22 cellular contexts compared by ENCODE assay signal in genomic region chr11:105056446-105056845, GRCh38. TPM values are rescaled to one million over a fixed set of nuclear protein-coding genes. Genes with fewer than 3 reads are reported as not detected.
DNase-seq lines count a peak whose midpoint lies in the region; ATAC-seq, FAIRE-seq and TF ChIP-seq lines count a peak whose summit lies in the region.
"Had no signal": no experiment of that assay in that cellular context is flagged by ENCODE, and none has a peak within 500 bp of the region (broad histone marks: within the 10 kb centered on the region; RNA-seq: fewer than 3 reads in every experiment).

No MANE protein-coding gene starts in this region.

- POLR2A ChIA-PET in HepG2 (lab: Yijun Ruan, JAX), result interaction anchor here (1.0 to 1.4 kb wide), 2 partner anchors 9 to 88 kb away, joined by 3 to 4 read pairs; no protein-coding TSS in a partner anchor

- H3K9me3 ChIP-seq in HepG2 (ENCODE audit: low read length) (no peaks in the 10 kb centered on the region), right lobe of liver (no peaks in the 10 kb centered on the region)
- H3K9me3 ChIP-seq: A549, Caco-2 had no signal

- no peaks in the 10 kb centered on the region for H4K20me1 ChIP-seq in HepG2 (ENCODE audit: insufficient read depth, low read length)
- H4K20me1 ChIP-seq: BLaER1 treated with 17β-estradiol and CSF1 and Interleukin-3, amounts not matched to agents 10 nM and 100 nM had no signal

- H3K27me3 ChIP-seq in HepG2 (ENCODE audit: control insufficient read depth in 1 of 2, insufficient read depth in 2 of 2, low read length in 2 of 2) (no peaks in the 10 kb centered on the region), right lobe of liver (no peaks in the 10 kb centered on the region), bronchial epithelial cell (ENCODE audit: control insufficient read depth, insufficient read depth, low read length) (no peaks in the 10 kb centered on the region)
- H3K27me3 ChIP-seq: BLaER1 treated with 17β-estradiol and CSF1 and Interleukin-3, amounts not matched to agents 10 nM and 100 nM had no signal

- TF ChIP-seq POLR2A in HepG2 (IDR thresholded peaks at IDR 0.05; ENCODE audit: insufficient read depth in 1 of 2, low read depth in 2 of 2, low read length in 2 of 2) (no peak), right lobe of liver (IDR thresholded peaks at IDR 0.05) (no peak)

- TF ChIP-seq EP300 in HepG2 (IDR thresholded peaks at IDR 0.05; ENCODE audit: low read depth in 2 of 2, low read length in 2 of 2) (no peak), HepG2 (CRISPR knock-in tag; IDR thresholded peaks at IDR 0.05; ENCODE audit: borderline replicate concordance) (no peak)

- no peak overlapping the region for H2AFZ ChIP-seq in HepG2 (ENCODE audit: low read length)

- H3K4me1 ChIP-seq in HepG2 (ENCODE audit: insufficient read depth, low read length) (peaks cover 48% of the 10 kb centered on the region), right lobe of liver (no peaks in the 10 kb centered on the region)
- H3K4me1 ChIP-seq: A549 had no signal

- TF ChIP-seq CTCF in HepG2 (CRISPR knock-in tag; IDR thresholded peaks at IDR 0.05) (no peak), right lobe of liver (IDR thresholded peaks at IDR 0.05) (no peak), bronchial epithelial cell (IDR thresholded peaks at IDR 0.05; ENCODE audit: insufficient read depth, low read length, severe bottlenecking) (no peak)

- FAIRE-seq in HepG2 (lab: Jason Lieb, UNC) (no peak), bronchial epithelial cell (lab: Jason Lieb, UNC) (peak; percentile 43)
- FAIRE-seq: A549, D721Med, G401.6, GM12891 had no signal

- H3K27ac ChIP-seq in HepG2 (ENCODE audit: extremely low read length, insufficient read depth, low read length) (peak overlapping the region; percentile 40), right lobe of liver (no peak overlapping the region)
- H3K27ac ChIP-seq: 22Rv1, A549, C4-2B had no signal

- in situ Hi-C loops in HepG2 (cut with HindIII; ENCODE audit: extremely low pct_ligation_motif_present, low pct_unique_long_range_greater_than_20kb), result no loop called here

- H3K4me3 ChIP-seq in HepG2 (replicated peaks in 1 of 3; ENCODE audit: insufficient read depth in 1 of 3, low read depth in 2 of 3, low read length in 3 of 3) (no peak overlapping the region), right lobe of liver (no peak overlapping the region), bronchial epithelial cell (ENCODE audit: low read depth, low read length) (no peak overlapping the region)
- H3K4me3 ChIP-seq: A549; BLaER1 treated with 17β-estradiol and CSF1 and Interleukin-3, amounts not matched to agents 10 nM and 100 nM had no signal

- intact Hi-C loops in HepG2 (cut with micrococcal nuclease; ENCODE audit: unreplicated experiment), result no loop called here
- intact Hi-C loops in right lobe of liver (cut with DNase I), result no loop called here

- TF ChIP-seq RAD21 in HepG2 (CRISPR knock-in tag; IDR thresholded peaks at IDR 0.05), result no peak

- H3K36me3 ChIP-seq in HepG2 (replicated peaks in 1 of 2; ENCODE audit: control insufficient read depth in 1 of 2, insufficient read depth in 2 of 2, low read length in 2 of 2) (no peaks in the 10 kb centered on the region), right lobe of liver (no peaks in the 10 kb centered on the region), bronchial epithelial cell (ENCODE audit: control insufficient read depth, insufficient read depth, low read length) (no peaks in the 10 kb centered on the region)
- H3K36me3 ChIP-seq: BLaER1 treated with 17β-estradiol and CSF1 and Interleukin-3, amounts not matched to agents 10 nM and 100 nM had no signal

- DNase-seq in HepG2 (ENCODE audit: low spot score) (no peak), right lobe of liver (no peak), bronchial epithelial cell (ENCODE audit: low read depth) (no peak), HUDEP-2 (lab: John Stamatoyannopoulos, UW; ENCODE audit: unreplicated experiment in 76 of 76) (no peak), iPS-NIHi11 (ENCODE audit: low spot score) (no peak)
- DNase-seq: AML-193; Caco-2; Calu3; CD4-positive, alpha-beta T cell; CD8-positive, alpha-beta T cell; DMS79 treated with DMSO at 0.1 percent for 48 hours; GF-D8 had no signal

- CTCF ChIA-PET in HepG2 (lab: Yijun Ruan, JAX; ENCODE audit: low intra/inter-chr PET ratio, low total read pairs), result no interaction called here

- BruUV-seq in HepG2 (replicated peaks; lab: Mats Ljungman, UMichigan), result no TSS peak

- no peak overlapping the region for H3K9ac ChIP-seq in HepG2 (ENCODE audit: insufficient read depth, low read depth, low read length)
- H3K9ac ChIP-seq: BLaER1 treated with 17β-estradiol and CSF1 and Interleukin-3, amounts not matched to agents 10 nM and 100 nM had no signal

- 96% methylated on average over 1 of the region's 1 CpG for WGBS in HepG2 (ENCODE audit: low lambda C conversion rate)
- 71% methylated on average over 1 of the region's 1 CpG for WGBS in right lobe of liver (ENCODE audit: insufficient coverage, low coverage, low lambda C conversion rate, missing lambda C conversion rate)

- ATAC-seq in HepG2 (no peak), right lobe of liver (no peak)
- ATAC-seq: A549; CD8-positive, alpha-beta T cell had no signal

- no peaks in the 10 kb centered on the region for H3K79me2 ChIP-seq in HepG2 (ENCODE audit: insufficient read depth, low read length)

- no peak overlapping the region for H3K4me2 ChIP-seq in HepG2 (ENCODE audit: low read depth, low read length)
- H3K4me2 ChIP-seq: A549 had no signal

RNA-seq across cellular contexts. Expression of gene CARD16, which starts 11.3 kb away (rescaled TPM):
- total RNA-seq in HepG2 (2016; rRNA removed; fragmentation: Illumina TruSeq; extraction: Trizol) (0.53 TPM in 1 of 2 replicates, not detected in the other), right lobe of liver (10 to 100 TPM in 2 of 6 experiments, 1 to 10 TPM in 4; 1.8 to 12.8 (median 7.1) TPM), bronchial epithelial cell (0.53 and 2.4 TPM in 2 replicates)
- total RNA-seq in HepG2 (2016; cell fraction: cytosol; rRNA removed; fragmentation: Illumina TruSeq; extraction: Trizol; ENCODE audit: low read depth), result not detected in 2 replicates
- total RNA-seq in HepG2 (2016; cell fraction: insoluble cytoplasmic fraction; rRNA removed; fragmentation: Illumina TruSeq; extraction: Trizol), result 0.39 and 0.45 TPM in 2 replicates
- total RNA-seq in HepG2 (2016; cell fraction: membrane; rRNA removed; fragmentation: Illumina TruSeq; extraction: Trizol), result 0.62 TPM in 1 of 2 replicates, not detected in the other
- total RNA-seq in HepG2 (2016; cell fraction: nucleus; rRNA removed; fragmentation: Illumina TruSeq; extraction: Trizol), result not detected in 2 replicates
- polyA plus RNA-seq in HepG2 (2011; rRNA removed), result 0.34 and 0.48 TPM in 2 replicates
- 0.15 and 0.45 TPM in 2 replicates for polyA plus RNA-seq in HepG2 (2011; cell fraction: cytosol; rRNA removed)
- polyA plus RNA-seq in HepG2 (2011; cell fraction: nucleus; rRNA removed), result 0.48 TPM in 1 of 2 replicates, not detected in the other
- polyA plus RNA-seq in HepG2 (2012), result 0.55 and 0.89 TPM in 2 replicates
- polyA plus RNA-seq in HepG2 (2016; cell fraction: cytosol; fragmentation: Illumina TruSeq; extraction: Trizol; ENCODE audit: low read depth), result not detected in 2 replicates
- 0.66 and 0.76 TPM in 2 replicates for polyA plus RNA-seq in HepG2 (2016; cell fraction: insoluble cytoplasmic fraction; fragmentation: Illumina TruSeq; extraction: Trizol; ENCODE audit: low read depth)
- 0.37 TPM in 1 of 2 replicates, not detected in the other for polyA plus RNA-seq in HepG2 (2016; cell fraction: membrane; fragmentation: Illumina TruSeq; extraction: Trizol; ENCODE audit: low read depth)
- not detected in 2 replicates for polyA plus RNA-seq in HepG2 (2016; cell fraction: nucleus; fragmentation: Illumina TruSeq; extraction: Trizol; ENCODE audit: insufficient read depth, low read depth)
- polyA minus RNA-seq in HepG2 (2011; rRNA and poly(A)+ RNA removed; ENCODE audit: low replicate concordance), result 13.3 TPM in 1 of 2 replicates, not detected in the other
- not detected in 2 replicates for polyA minus RNA-seq in HepG2 (2011; cell fraction: cytosol; rRNA and poly(A)+ RNA removed)
- not detected in 2 replicates for polyA minus RNA-seq in HepG2 (2011; cell fraction: nucleus; rRNA and poly(A)+ RNA removed)
- polyA plus RNA-seq: A549 had no signal

RNA-seq across cellular contexts. Expression of gene CASP1, which starts 21.5 kb away (rescaled TPM):
- total RNA-seq in HepG2 (2016; rRNA removed; fragmentation: Illumina TruSeq; extraction: Trizol), result 5.2 and 6.6 TPM in 2 replicates
- total RNA-seq in HepG2 (2016; cell fraction: cytosol; rRNA removed; fragmentation: Illumina TruSeq; extraction: Trizol; ENCODE audit: low read depth), result 0.91 and 1.4 TPM in 2 replicates
- 4.9 and 5.6 TPM in 2 replicates for total RNA-seq in HepG2 (2016; cell fraction: insoluble cytoplasmic fraction; rRNA removed; fragmentation: Illumina TruSeq; extraction: Trizol)
- total RNA-seq in HepG2 (2016; cell fraction: membrane; rRNA removed; fragmentation: Illumina TruSeq; extraction: Trizol), result 2.1 and 2.2 TPM in 2 replicates
- total RNA-seq in HepG2 (2016; cell fraction: nucleus; rRNA removed; fragmentation: Illumina TruSeq; extraction: Trizol), result 4.4 and 4.9 TPM in 2 replicates
- 0.34 and 0.85 TPM in 2 replicates for polyA plus RNA-seq in HepG2 (2011; rRNA removed)
- 0.20 and 0.54 TPM in 2 replicates for polyA plus RNA-seq in HepG2 (2011; cell fraction: cytosol; rRNA removed)
- 0.63 and 1.1 TPM in 2 replicates for polyA plus RNA-seq in HepG2 (2011; cell fraction: nucleus; rRNA removed)
- 0.98 and 1.3 TPM in 2 replicates for polyA plus RNA-seq in HepG2 (2012)
- 1.5 and 1.8 TPM in 2 replicates for polyA plus RNA-seq in HepG2 (2016; cell fraction: cytosol; fragmentation: Illumina TruSeq; extraction: Trizol; ENCODE audit: low read depth)
- 5.5 and 7.9 TPM in 2 replicates for polyA plus RNA-seq in HepG2 (2016; cell fraction: insoluble cytoplasmic fraction; fragmentation: Illumina TruSeq; extraction: Trizol; ENCODE audit: low read depth)
- 1.1 and 2.0 TPM in 2 replicates for polyA plus RNA-seq in HepG2 (2016; cell fraction: membrane; fragmentation: Illumina TruSeq; extraction: Trizol; ENCODE audit: low read depth)
- polyA plus RNA-seq in HepG2 (2016; cell fraction: nucleus; fragmentation: Illumina TruSeq; extraction: Trizol; ENCODE audit: insufficient read depth, low read depth), result 2.8 and 3.3 TPM in 2 replicates
- polyA minus RNA-seq in HepG2 (2011; rRNA and poly(A)+ RNA removed; ENCODE audit: low replicate concordance), result 10.0 TPM in 1 of 2 replicates, not detected in the other
- polyA minus RNA-seq in HepG2 (2011; cell fraction: cytosol; rRNA and poly(A)+ RNA removed), result 0.99 TPM in 1 of 2 replicates, not detected in the other
- 0.90 and 2.1 TPM in 2 replicates for polyA minus RNA-seq in HepG2 (2011; cell fraction: nucleus; rRNA and poly(A)+ RNA removed)
- 10 to 100 TPM in 2 of 6 experiments, 1 to 10 TPM in 4; 3.7 to 19.2 (median 6.5) TPM for total RNA-seq in right lobe of liver
- 10.8 and 69.3 TPM in 2 replicates for total RNA-seq in bronchial epithelial cell

RNA-seq across cellular contexts. Expression of gene CASP5, which starts 33.5 kb away (rescaled TPM):
- total RNA-seq in HepG2 (2016; rRNA removed; fragmentation: Illumina TruSeq; extraction: Trizol), result not detected in 2 replicates
- total RNA-seq in HepG2 (2016; cell fraction: cytosol; rRNA removed; fragmentation: Illumina TruSeq; extraction: Trizol; ENCODE audit: low read depth), result not detected in 2 replicates
- not detected in 2 replicates for total RNA-seq in HepG2 (2016; cell fraction: insoluble cytoplasmic fraction; rRNA removed; fragmentation: Illumina TruSeq; extraction: Trizol)
- not detected in 2 replicates for total RNA-seq in HepG2 (2016; cell fraction: membrane; rRNA removed; fragmentation: Illumina TruSeq; extraction: Trizol)
- not detected in 2 replicates for total RNA-seq in HepG2 (2016; cell fraction: nucleus; rRNA removed; fragmentation: Illumina TruSeq; extraction: Trizol)
- not detected in 2 replicates for polyA plus RNA-seq in HepG2 (2011; rRNA removed)
- polyA plus RNA-seq in HepG2 (2011; cell fraction: cytosol; rRNA removed), result not detected in 2 replicates
- polyA plus RNA-seq in HepG2 (2011; cell fraction: nucleus; rRNA removed), result not detected in 2 replicates
- polyA plus RNA-seq in HepG2 (2012), result not detected in 2 replicates
- not detected in 2 replicates for polyA plus RNA-seq in HepG2 (2016; cell fraction: cytosol; fragmentation: Illumina TruSeq; extraction: Trizol; ENCODE audit: low read depth)
- not detected in 2 replicates for polyA plus RNA-seq in HepG2 (2016; cell fraction: insoluble cytoplasmic fraction; fragmentation: Illumina TruSeq; extraction: Trizol; ENCODE audit: low read depth)
- not detected in 2 replicates for polyA plus RNA-seq in HepG2 (2016; cell fraction: membrane; fragmentation: Illumina TruSeq; extraction: Trizol; ENCODE audit: low read depth)
- not detected in 2 replicates for polyA plus RNA-seq in HepG2 (2016; cell fraction: nucleus; fragmentation: Illumina TruSeq; extraction: Trizol; ENCODE audit: insufficient read depth, low read depth)
- polyA minus RNA-seq in HepG2 (2011; rRNA and poly(A)+ RNA removed; ENCODE audit: low replicate concordance), result not detected in 2 replicates
- polyA minus RNA-seq in HepG2 (2011; cell fraction: cytosol; rRNA and poly(A)+ RNA removed), result not detected in 2 replicates
- not detected in 2 replicates for polyA minus RNA-seq in HepG2 (2011; cell fraction: nucleus; rRNA and poly(A)+ RNA removed)
- total RNA-seq in right lobe of liver, result under 1 TPM in 3 of 6 experiments, not detected in 3; 0.27 to 0.50 (median 0.35) TPM
- total RNA-seq in bronchial epithelial cell, result 6.9 TPM in 1 of 2 replicates, not detected in the other
- total RNA-seq: A172; B cell; Calu3; CD4-positive, alpha-beta T cell; CD8-positive, alpha-beta T cell had no signal
- polyA plus RNA-seq: A549, BJ had no signal
